In the genomic region with DNA sequence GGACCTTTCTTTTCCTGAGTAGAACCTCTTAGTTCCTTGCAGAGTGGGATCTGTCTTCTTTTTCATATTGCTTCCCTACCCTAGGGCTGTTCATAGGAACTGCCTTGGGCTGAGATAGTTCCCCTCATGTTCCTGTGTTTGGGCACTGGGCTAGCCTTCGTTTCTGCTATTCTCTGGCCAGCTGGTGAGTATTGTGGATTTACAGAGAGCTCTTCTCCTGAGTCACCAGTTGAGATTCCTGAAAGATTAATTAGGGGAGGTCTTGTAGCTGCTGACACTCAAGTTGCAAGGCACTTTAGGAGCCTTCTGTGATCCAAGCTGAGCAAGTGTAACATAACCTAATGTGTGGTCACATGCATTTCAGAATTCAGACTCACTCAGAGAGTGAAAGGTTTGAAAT, we compare ENCODE assay signal across 8 cellular contexts. TPM values are rescaled to one million over a fixed set of nuclear protein-coding genes. Genes with fewer than 3 reads are reported as not detected.
A peak's percentile ranks its signal among the peaks of the same experiment; 100 is the strongest.
DNase-seq lines count a peak whose midpoint lies in the region; TF ChIP-seq lines count a peak whose summit lies in the region.

No MANE protein-coding gene starts in this region.

- no peak for TF ChIP-seq CTCF in breast epithelium (IDR thresholded peaks at IDR 0.05)

- H3K9me3 ChIP-seq in breast epithelium, result no peaks in the 10 kb centered on the region

- H3K4me1 ChIP-seq in breast epithelium, result no peaks in the 10 kb centered on the region

- no peak for TF ChIP-seq POLR2A in breast epithelium (IDR thresholded peaks at IDR 0.05)

- no peak overlapping the region for H3K4me3 ChIP-seq in breast epithelium

- peak overlapping the region; percentile 15 to 40 for H3K27ac ChIP-seq in breast epithelium

- H3K36me3 ChIP-seq in breast epithelium, result peaks cover 5% of the 10 kb centered on the region

- in situ Hi-C loops in KBM-7 (cut with MboI; ENCODE audit: low pct_unique_long_range_greater_than_20kb, low sequenced_read_pairs), result no loop called here

- H3K27me3 ChIP-seq in breast epithelium, result no peaks in the 10 kb centered on the region

- DNase-seq in AG08395 (ENCODE audit: low spot score) (peak; percentile 76), HT1080 (ENCODE audit: low read depth) (peak; percentile 86), breast epithelium (ENCODE audit: low spot score in 2 of 2) (no peak), myocyte (ENCODE audit: low read depth) (peak; percentile 96), HuH-7 (ENCODE audit: low spot score) (no peak), KBM-7 (no peak), NCI-H1436 (lab: John Stamatoyannopoulos, UW) (no peak)
- DNase-seq in effector CD8-positive, alpha-beta T cell (lab: John Stamatoyannopoulos, UW), result no peak

- intact Hi-C loops in breast epithelium (cut with DNase I; ENCODE audit: low total_unique reads), result no loop called here

RNA-seq across cellular contexts. Expression of a gene that starts 30.7 kb away (rescaled TPM):
- total RNA-seq in HT1080 (2014; rRNA removed; shearing (Covaris generic)), result 16.7 and 28.1 TPM in 2 replicates
- polyA plus RNA-seq in HT1080 (2015; cell fraction: cytosol; rRNA removed), result 24.0 and 28.3 TPM in 2 replicates
- 84.1 TPM in 2 replicates for polyA plus RNA-seq in HT1080 (2015; cell fraction: nucleus; rRNA removed)
- 100 to 1,000 TPM; 137 to 215 (median 197) TPM for total RNA-seq in breast epithelium
- 47.7 and 52.4 TPM in 2 replicates for total RNA-seq in myocyte
- 31.4 TPM for polyA plus RNA-seq in myocyte (2012)

Comparison
In these comparisons a context has a peak if more than half of its experiments do, and no peak if none do; other contexts are left out.
1. DNase-seq: peak in AG08395 (single experiment), HT1080 (single experiment) and myocyte (single experiment); none in breast epithelium (0 of 2), HuH-7 (single experiment), KBM-7 (single experiment), NCI-H1436 (single experiment) and effector CD8-positive, alpha-beta T cell (single experiment).